8 cellular contexts compared by ENCODE assay signal in genomic region chr3:188153498-188153948, GRCh38. TPM values are rescaled to one million over a fixed set of nuclear protein-coding genes. Genes with fewer than 3 reads are reported as not detected.
A peak's percentile ranks its signal among the peaks of the same experiment; 100 is the strongest.
DNase-seq lines count a peak whose midpoint lies in the region; ATAC-seq and TF ChIP-seq lines count a peak whose summit lies in the region.

No MANE protein-coding gene starts in this region.

- peak overlapping the region; percentile 81 for H3K4me3 ChIP-seq in fibroblast of mammary gland (ENCODE audit: control insufficient read depth, low read depth, low read length)
- peak overlapping the region; percentile 27 to 94 (median 88) for H3K4me3 ChIP-seq in thyroid gland (replicated peaks in 1 of 3)

- peak overlapping the region; percentile 87 to 91 (median 88) for H3K27ac ChIP-seq in thyroid gland

- H3K4me1 Mint-ChIP-seq in activated T-helper 1 cell treated with anti-CD3 and anti-CD28 coated beads, Interleukin-12 subunit alpha, Interleukin-12 subunit beta, Interleukin-2, Interleukin-4 antibody, amounts not matched to agents 30 ng/mL and 10 ng/mL and 1 ng/mL, durations not matched to agents 14 hours and 24 hours and 36 hours (ENCODE audit: low read depth) = peaks cover 71% of the 10 kb centered on the region

- H3K9me3 Mint-ChIP-seq in activated T-helper 1 cell treated with anti-CD3 and anti-CD28 coated beads, Interleukin-12 subunit alpha, Interleukin-12 subunit beta, Interleukin-2, Interleukin-4 antibody, amounts not matched to agents 30 ng/mL and 10 ng/mL and 1 ng/mL, durations not matched to agents 14 hours and 24 hours and 36 hours = peaks cover 8% of the 10 kb centered on the region

- peak overlapping the region; percentile 87 for H3K27ac Mint-ChIP-seq in activated T-helper 1 cell treated with anti-CD3 and anti-CD28 coated beads, Interleukin-12 subunit alpha, Interleukin-12 subunit beta, Interleukin-2, Interleukin-4 antibody, amounts not matched to agents 30 ng/mL and 10 ng/mL and 1 ng/mL, durations not matched to agents 14 hours and 24 hours and 36 hours

- no peaks in the 10 kb centered on the region for H3K36me3 ChIP-seq in thyroid gland

- peak; percentile 22 for DNase-seq in activated T-cell treated with anti-CD3 and anti-CD28 coated beads for 1 hour (ENCODE audit: low read depth)
- DNase-seq in activated T-cell treated with anti-CD3 and anti-CD28 coated beads, Interleukin-2, amount 50 U/mL, for 48 hours = no peak
- peak; percentile 87 for DNase-seq in NCI-H774 (lab: John Stamatoyannopoulos, UW)
- no peak for DNase-seq in activated T-helper 1 cell treated with anti-CD3 and anti-CD28 coated beads, Interleukin-12 subunit alpha, Interleukin-12 subunit beta, Interleukin-2, Interleukin-4 antibody, amounts not matched to agents 30 ng/mL and 10 ng/mL and 1 ng/mL, durations not matched to agents 14 hours and 24 hours and 36 hours (ENCODE audit: low spot score)
- peak; percentile 90 for DNase-seq in fibroblast of mammary gland (ENCODE audit: low read depth)
- peak; percentile 88 for DNase-seq in myocyte (ENCODE audit: low read depth)
- peak; percentile 82 to 85 for DNase-seq in thyroid gland

- no peaks in the 10 kb centered on the region for H3K27me3 Mint-ChIP-seq in activated T-helper 1 cell treated with anti-CD3 and anti-CD28 coated beads, Interleukin-12 subunit alpha, Interleukin-12 subunit beta, Interleukin-2, Interleukin-4 antibody, amounts not matched to agents 30 ng/mL and 10 ng/mL and 1 ng/mL, durations not matched to agents 14 hours and 24 hours and 36 hours (ENCODE audit: insufficient read depth)

- peaks cover 0 to 18% of the 10 kb centered on the region in 2 donors for H3K4me1 ChIP-seq in thyroid gland

- H3K9me3 ChIP-seq in thyroid gland = no peaks in the 10 kb centered on the region

- peak; percentile 7 for ATAC-seq in HG03280 (IDR thresholded peaks at IDR 0.05; ENCODE audit: unreplicated experiment)

- intact Hi-C loops in activated T-helper 1 cell treated with anti-CD3 and anti-CD28 coated beads, Interleukin-12 subunit alpha, Interleukin-12 subunit beta, Interleukin-2, Interleukin-4 antibody, amounts not matched to agents 30 ng/mL and 10 ng/mL and 1 ng/mL, durations not matched to agents 14 hours and 24 hours and 36 hours (cut with micrococcal nuclease) = loop anchor here (5.0 to 10.0 kb wide), 6 partner anchors 99 to 799 kb away; no protein-coding TSS in a partner anchor
- intact Hi-C loops in thyroid gland (cut with DNase I) = loop anchor here (10.0 kb wide), 1 partner anchor 399 kb away; no protein-coding TSS in a partner anchor

- TF ChIP-seq POLR2A in thyroid gland (IDR thresholded peaks at IDR 0.05) = no peak

- H3K36me3 Mint-ChIP-seq in activated T-helper 1 cell treated with anti-CD3 and anti-CD28 coated beads, Interleukin-12 subunit alpha, Interleukin-12 subunit beta, Interleukin-2, Interleukin-4 antibody, amounts not matched to agents 30 ng/mL and 10 ng/mL and 1 ng/mL, durations not matched to agents 14 hours and 24 hours and 36 hours (ENCODE audit: low read depth) = peaks cover 9% of the 10 kb centered on the region

- no peaks in the 10 kb centered on the region for H3K27me3 ChIP-seq in thyroid gland

- TF ChIP-seq CTCF in fibroblast of mammary gland (conservative IDR thresholded peaks at IDR 0.05; ENCODE audit: control insufficient read depth, insufficient read depth, low read depth, low read length) (no peak), thyroid gland (IDR thresholded peaks at IDR 0.05) (no peak)

- 1 to 2% methylated on average over 17 to 23 of the region's 25 CpGs for WGBS in thyroid gland, 2 donors

- H3K4me3 Mint-ChIP-seq in activated T-helper 1 cell treated with anti-CD3 and anti-CD28 coated beads, Interleukin-12 subunit alpha, Interleukin-12 subunit beta, Interleukin-2, Interleukin-4 antibody, amounts not matched to agents 30 ng/mL and 10 ng/mL and 1 ng/mL, durations not matched to agents 14 hours and 24 hours and 36 hours = peak overlapping the region; percentile 89

RNA-seq across cellular contexts. Expression of gene LPP, which starts 0.4 kb away (rescaled TPM):
- total RNA-seq in activated T-helper 1 cell treated with anti-CD3 and anti-CD28 coated beads, Interleukin-12 subunit alpha, Interleukin-12 subunit beta, Interleukin-2, Interleukin-4 antibody, amounts not matched to agents 30 ng/mL and 10 ng/mL and 1 ng/mL, durations not matched to agents 14 hours and 24 hours and 36 hours = 38.2 and 46.4 TPM in 2 replicates
- total RNA-seq in myocyte = 26.3 and 31.6 TPM in 2 replicates
- 7.9 TPM for polyA plus RNA-seq in myocyte (2012)
- 100 to 1,000 TPM in 1 of 4 donors, 10 to 100 TPM in 3; 79.0 to 141 (median 82.8) TPM for total RNA-seq in thyroid gland

Comparison
In these comparisons a context has a peak if more than half of its experiments do, and no peak if none do; other contexts are left out.
1. DNase-seq: peak in activated T-cell treated with anti-CD3 and anti-CD28 coated beads for 1 hour (single experiment), NCI-H774 (single experiment), fibroblast of mammary gland (single experiment), myocyte (single experiment) and thyroid gland (2 of 2); none in activated T-cell treated with anti-CD3 and anti-CD28 coated beads, Interleukin-2, amount 50 U/mL, for 48 hours (0 of 2) and activated T-helper 1 cell treated with anti-CD3 and anti-CD28 coated beads, Interleukin-12 subunit alpha, Interleukin-12 subunit beta, Interleukin-2, Interleukin-4 antibody, amounts not matched to agents 30 ng/mL and 10 ng/mL and 1 ng/mL, durations not matched to agents 14 hours and 24 hours and 36 hours (single experiment).